8 cellular contexts compared by ENCODE assay signal in the genomic region with DNA sequence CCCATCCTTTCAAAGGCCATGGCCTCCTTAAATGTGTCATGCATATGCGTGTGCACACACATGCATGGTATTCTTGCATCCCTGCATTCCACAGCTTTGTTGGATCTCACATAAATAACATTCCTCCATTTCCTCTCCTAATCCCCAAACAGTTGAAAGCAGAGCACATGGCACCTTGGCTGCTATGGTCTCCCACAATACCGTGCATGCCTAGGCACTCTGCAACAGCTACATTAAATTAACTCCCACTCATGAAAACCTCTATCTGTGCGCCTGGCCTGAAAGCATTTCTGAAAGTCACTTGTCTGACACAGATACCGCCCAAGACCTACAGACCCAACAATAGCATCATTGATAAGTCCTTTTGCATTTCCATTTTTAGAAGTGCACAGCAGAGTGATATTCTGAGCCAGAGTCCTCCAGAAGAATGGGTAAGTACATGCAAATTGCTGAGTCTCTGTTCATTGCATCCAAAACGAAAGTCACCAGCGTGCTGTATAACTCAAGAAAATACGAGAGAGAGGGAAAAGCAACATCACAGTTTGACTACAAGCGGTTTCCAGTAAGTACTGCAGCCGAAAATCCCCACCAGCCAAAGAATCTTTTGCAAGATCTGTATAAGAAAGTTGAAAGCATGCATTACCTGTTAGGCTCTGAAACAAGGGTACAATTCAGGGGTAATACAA. TPM values are rescaled to one million over a fixed set of nuclear protein-coding genes. Genes with fewer than 3 reads are reported as not detected.
DNase-seq lines count a peak whose midpoint lies in the region; ATAC-seq, FAIRE-seq and TF ChIP-seq lines count a peak whose summit lies in the region.

No MANE protein-coding gene starts in this region.

- ATAC-seq in GM19467 (IDR thresholded peaks at IDR 0.05; ENCODE audit: unreplicated experiment) (peak; percentile 56), HG03442 (IDR thresholded peaks at IDR 0.05; ENCODE audit: unreplicated experiment) (peak; percentile 70), HepG2 (no peak)
- ATAC-seq in stimulated activated naive CD8-positive, alpha-beta T cell treated with anti-CD3 and anti-CD28 coated beads, Interleukin-15, Interleukin-2, amounts not matched to agents 100 U/mL and 50 U/mL, for 24 hours: peak; percentile 17

- no peaks in the 10 kb centered on the region for H3K27me3 ChIP-seq in effector memory CD4-positive, alpha-beta T cell (replicated peaks; ENCODE audit: control insufficient read depth, insufficient read depth, low read length, poor library complexity, severe bottlenecking)
- H3K27me3 ChIP-seq in HepG2 (ENCODE audit: control insufficient read depth in 1 of 2, insufficient read depth in 2 of 2, low read length in 2 of 2): peaks cover 12 to 69% of the 10 kb centered on the region in 2 experiments

- POLR2A ChIA-PET in HepG2 (lab: Yijun Ruan, JAX): no interaction called here

- no peaks in the 10 kb centered on the region for H3K9me3 ChIP-seq in effector memory CD4-positive, alpha-beta T cell (ENCODE audit: control insufficient read depth, low read length)
- H3K9me3 ChIP-seq in HepG2 (ENCODE audit: low read length): no peaks in the 10 kb centered on the region

- DNase-seq in effector memory CD4-positive, alpha-beta T cell: no peak
- DNase-seq in stimulated activated naive CD8-positive, alpha-beta T cell treated with anti-CD3 and anti-CD28 coated beads, Interleukin-15, Interleukin-2, amounts not matched to agents 100 U/mL and 50 U/mL, for 24 hours: no peak
- DNase-seq in A172 (ENCODE audit: low spot score): no peak
- no peak for DNase-seq in HepG2 (ENCODE audit: low spot score)
- no peak for DNase-seq in RCC 7860 (ENCODE audit: low spot score)

- no peak for TF ChIP-seq EP300 in HepG2 (IDR thresholded peaks at IDR 0.05; ENCODE audit: low read depth in 2 of 2, low read length in 2 of 2)
- no peak for TF ChIP-seq EP300 in HepG2 (CRISPR knock-in tag; IDR thresholded peaks at IDR 0.05; ENCODE audit: borderline replicate concordance)

- H3K4me1 ChIP-seq in effector memory CD4-positive, alpha-beta T cell (ENCODE audit: control insufficient read depth, insufficient read depth, low read length, poor library complexity, severe bottlenecking): peaks cover 21% of the 10 kb centered on the region
- H3K4me1 ChIP-seq in HepG2 (ENCODE audit: insufficient read depth, low read length): peaks cover 41% of the 10 kb centered on the region

- H2AFZ ChIP-seq in HepG2 (ENCODE audit: low read length): no peak overlapping the region

- peak overlapping the region; percentile 51; the same call in 1 of the 2 replicates for H3K4me3 ChIP-seq in GM08714 (ENCODE audit: low read length)
- H3K4me3 ChIP-seq in effector memory CD4-positive, alpha-beta T cell (ENCODE audit: insufficient read depth, low read depth, low read length, poor library complexity, severe bottlenecking): peak overlapping the region; percentile 5
- no peak overlapping the region for H3K4me3 ChIP-seq in HepG2 (replicated peaks in 1 of 3; ENCODE audit: insufficient read depth in 1 of 3, low read depth in 2 of 3, low read length in 3 of 3)

- no TSS peak for BruUV-seq in HepG2 (replicated peaks; lab: Mats Ljungman, UMichigan)

- CTCF ChIA-PET in HepG2 (lab: Yijun Ruan, JAX; ENCODE audit: low intra/inter-chr PET ratio, low total read pairs): no interaction called here

- H4K20me1 ChIP-seq in HepG2 (ENCODE audit: insufficient read depth, low read length): no peaks in the 10 kb centered on the region

- WGBS in HepG2 (ENCODE audit: low lambda C conversion rate): 47% methylated on average over 9 of the region's 9 CpGs

- TF ChIP-seq CTCF in HepG2 (CRISPR knock-in tag; IDR thresholded peaks at IDR 0.05): no peak

- H3K27ac ChIP-seq in effector memory CD4-positive, alpha-beta T cell (ENCODE audit: insufficient read depth, low read length, poor library complexity, severe bottlenecking): no peak overlapping the region
- H3K27ac ChIP-seq in HepG2 (ENCODE audit: extremely low read length, insufficient read depth, low read length): no peak overlapping the region

- H3K4me2 ChIP-seq in HepG2 (ENCODE audit: low read depth, low read length): no peak overlapping the region

- H3K79me2 ChIP-seq in HepG2 (ENCODE audit: insufficient read depth, low read length): no peaks in the 10 kb centered on the region

- in situ Hi-C loops in HepG2 (cut with HindIII; ENCODE audit: extremely low pct_ligation_motif_present, low pct_unique_long_range_greater_than_20kb): no loop called here

- no peaks in the 10 kb centered on the region for H3K36me3 ChIP-seq in effector memory CD4-positive, alpha-beta T cell (ENCODE audit: control insufficient read depth, insufficient read depth, low read length)
- no peaks in the 10 kb centered on the region; a peak in 1 of 5 replicates for H3K36me3 ChIP-seq in HepG2 (replicated peaks in 1 of 2; ENCODE audit: control insufficient read depth in 1 of 2, insufficient read depth in 2 of 2, low read length in 2 of 2)

- TF ChIP-seq RAD21 in HepG2 (CRISPR knock-in tag; IDR thresholded peaks at IDR 0.05): no peak

- intact Hi-C loops in HepG2 (cut with micrococcal nuclease; ENCODE audit: unreplicated experiment): no loop called here

- TF ChIP-seq POLR2A in HepG2 (IDR thresholded peaks at IDR 0.05; ENCODE audit: insufficient read depth in 1 of 2, low read depth in 2 of 2, low read length in 2 of 2): no peak

- FAIRE-seq in HepG2 (lab: Jason Lieb, UNC) (no peak), RCC 7860 (lab: Jason Lieb, UNC) (no peak)

- H3K9ac ChIP-seq in HepG2 (ENCODE audit: insufficient read depth, low read depth, low read length): no peak overlapping the region

RNA-seq across cellular contexts. Expression of gene ASB2, which starts 0.4 kb away (rescaled TPM):
- not detected in 2 replicates for total RNA-seq in A172 (2014; rRNA removed; shearing (Covaris generic))
- total RNA-seq in HepG2 (2016; rRNA removed; fragmentation: Illumina TruSeq; extraction: Trizol): 0.46 and 0.82 TPM in 2 replicates
- total RNA-seq in HepG2 (2016; cell fraction: cytosol; rRNA removed; fragmentation: Illumina TruSeq; extraction: Trizol; ENCODE audit: low read depth): 0.26 and 0.40 TPM in 2 replicates
- 0.62 and 0.93 TPM in 2 replicates for total RNA-seq in HepG2 (2016; cell fraction: insoluble cytoplasmic fraction; rRNA removed; fragmentation: Illumina TruSeq; extraction: Trizol)
- 0.37 and 0.83 TPM in 2 replicates for total RNA-seq in HepG2 (2016; cell fraction: membrane; rRNA removed; fragmentation: Illumina TruSeq; extraction: Trizol)
- 1.1 and 1.3 TPM in 2 replicates for total RNA-seq in HepG2 (2016; cell fraction: nucleus; rRNA removed; fragmentation: Illumina TruSeq; extraction: Trizol)
- polyA plus RNA-seq in HepG2 (2011; rRNA removed): 4.1 and 4.5 TPM in 2 replicates
- polyA plus RNA-seq in HepG2 (2011; cell fraction: cytosol; rRNA removed): 4.5 and 6.1 TPM in 2 replicates
- 9.6 and 13.9 TPM in 2 replicates for polyA plus RNA-seq in HepG2 (2011; cell fraction: nucleus; rRNA removed)
- polyA plus RNA-seq in HepG2 (2012): 0.48 and 0.80 TPM in 2 replicates
- polyA plus RNA-seq in HepG2 (2016; cell fraction: cytosol; fragmentation: Illumina TruSeq; extraction: Trizol; ENCODE audit: low read depth): 0.21 and 0.37 TPM in 2 replicates
- polyA plus RNA-seq in HepG2 (2016; cell fraction: insoluble cytoplasmic fraction; fragmentation: Illumina TruSeq; extraction: Trizol; ENCODE audit: low read depth): 0.58 and 0.71 TPM in 2 replicates
- 0.35 and 0.43 TPM in 2 replicates for polyA plus RNA-seq in HepG2 (2016; cell fraction: membrane; fragmentation: Illumina TruSeq; extraction: Trizol; ENCODE audit: low read depth)
- polyA plus RNA-seq in HepG2 (2016; cell fraction: nucleus; fragmentation: Illumina TruSeq; extraction: Trizol; ENCODE audit: insufficient read depth, low read depth): 1.0 and 1.6 TPM in 2 replicates
- polyA minus RNA-seq in HepG2 (2011; rRNA and poly(A)+ RNA removed; ENCODE audit: low replicate concordance): 14.4 TPM in 1 of 2 replicates, not detected in the other
- 3.1 and 3.4 TPM in 2 replicates for polyA minus RNA-seq in HepG2 (2011; cell fraction: cytosol; rRNA and poly(A)+ RNA removed)
- 3.7 and 6.6 TPM in 2 replicates for polyA minus RNA-seq in HepG2 (2011; cell fraction: nucleus; rRNA and poly(A)+ RNA removed)

RNA-seq across cellular contexts. Expression of gene CCDC197, which starts 21.2 kb away (rescaled TPM):
- total RNA-seq in A172 (2014; rRNA removed; shearing (Covaris generic)): not detected in 2 replicates
- total RNA-seq in HepG2 (2016; rRNA removed; fragmentation: Illumina TruSeq; extraction: Trizol): 0.11 TPM in 1 of 2 replicates, not detected in the other
- not detected in 2 replicates for total RNA-seq in HepG2 (2016; cell fraction: cytosol; rRNA removed; fragmentation: Illumina TruSeq; extraction: Trizol; ENCODE audit: low read depth)
- not detected in 2 replicates for total RNA-seq in HepG2 (2016; cell fraction: insoluble cytoplasmic fraction; rRNA removed; fragmentation: Illumina TruSeq; extraction: Trizol)
- total RNA-seq in HepG2 (2016; cell fraction: membrane; rRNA removed; fragmentation: Illumina TruSeq; extraction: Trizol): not detected in 2 replicates
- total RNA-seq in HepG2 (2016; cell fraction: nucleus; rRNA removed; fragmentation: Illumina TruSeq; extraction: Trizol): not detected in 2 replicates
- polyA plus RNA-seq in HepG2 (2011; rRNA removed): 0.13 TPM in 1 of 2 replicates, not detected in the other
- not detected in 2 replicates for polyA plus RNA-seq in HepG2 (2011; cell fraction: cytosol; rRNA removed)
- 0.17 TPM in 1 of 2 replicates, not detected in the other for polyA plus RNA-seq in HepG2 (2011; cell fraction: nucleus; rRNA removed)
- polyA plus RNA-seq in HepG2 (2012): 0.11 TPM in 1 of 2 replicates, not detected in the other
- polyA plus RNA-seq in HepG2 (2016; cell fraction: cytosol; fragmentation: Illumina TruSeq; extraction: Trizol; ENCODE audit: low read depth): not detected in 2 replicates
- not detected in 2 replicates for polyA plus RNA-seq in HepG2 (2016; cell fraction: insoluble cytoplasmic fraction; fragmentation: Illumina TruSeq; extraction: Trizol; ENCODE audit: low read depth)
- polyA plus RNA-seq in HepG2 (2016; cell fraction: membrane; fragmentation: Illumina TruSeq; extraction: Trizol; ENCODE audit: low read depth): 0.16 TPM in 1 of 2 replicates, not detected in the other
- 0.33 TPM in 1 of 2 replicates, not detected in the other for polyA plus RNA-seq in HepG2 (2016; cell fraction: nucleus; fragmentation: Illumina TruSeq; extraction: Trizol; ENCODE audit: insufficient read depth, low read depth)
- polyA minus RNA-seq in HepG2 (2011; rRNA and poly(A)+ RNA removed; ENCODE audit: low replicate concordance): 0.20 TPM in 1 of 2 replicates, not detected in the other
- not detected in 2 replicates for polyA minus RNA-seq in HepG2 (2011; cell fraction: cytosol; rRNA and poly(A)+ RNA removed)
- not detected in 2 replicates for polyA minus RNA-seq in HepG2 (2011; cell fraction: nucleus; rRNA and poly(A)+ RNA removed)

RNA-seq across cellular contexts. Expression of gene FAM181A, which starts 48.8 kb away (rescaled TPM):
- not detected in 2 replicates for total RNA-seq in A172 (2014; rRNA removed; shearing (Covaris generic))
- total RNA-seq in HepG2 (2016; rRNA removed; fragmentation: Illumina TruSeq; extraction: Trizol): 1.1 and 1.5 TPM in 2 replicates
- total RNA-seq in HepG2 (2016; cell fraction: cytosol; rRNA removed; fragmentation: Illumina TruSeq; extraction: Trizol; ENCODE audit: low read depth): 0.18 and 0.51 TPM in 2 replicates
- 0.95 and 1.2 TPM in 2 replicates for total RNA-seq in HepG2 (2016; cell fraction: insoluble cytoplasmic fraction; rRNA removed; fragmentation: Illumina TruSeq; extraction: Trizol)
- 1.1 and 1.4 TPM in 2 replicates for total RNA-seq in HepG2 (2016; cell fraction: membrane; rRNA removed; fragmentation: Illumina TruSeq; extraction: Trizol)
- total RNA-seq in HepG2 (2016; cell fraction: nucleus; rRNA removed; fragmentation: Illumina TruSeq; extraction: Trizol): 0.38 and 1.1 TPM in 2 replicates
- polyA plus RNA-seq in HepG2 (2011; rRNA removed): 0.80 and 1.1 TPM in 2 replicates
- 0.47 and 0.89 TPM in 2 replicates for polyA plus RNA-seq in HepG2 (2011; cell fraction: cytosol; rRNA removed)
- polyA plus RNA-seq in HepG2 (2011; cell fraction: nucleus; rRNA removed): 0.45 and 0.61 TPM in 2 replicates
- polyA plus RNA-seq in HepG2 (2012): 0.69 and 0.97 TPM in 2 replicates
- polyA plus RNA-seq in HepG2 (2016; cell fraction: cytosol; fragmentation: Illumina TruSeq; extraction: Trizol; ENCODE audit: low read depth): 0.54 and 0.60 TPM in 2 replicates
- 1.4 and 1.8 TPM in 2 replicates for polyA plus RNA-seq in HepG2 (2016; cell fraction: insoluble cytoplasmic fraction; fragmentation: Illumina TruSeq; extraction: Trizol; ENCODE audit: low read depth)
- polyA plus RNA-seq in HepG2 (2016; cell fraction: membrane; fragmentation: Illumina TruSeq; extraction: Trizol; ENCODE audit: low read depth): 0.57 and 0.84 TPM in 2 replicates
- 1.6 and 2.1 TPM in 2 replicates for polyA plus RNA-seq in HepG2 (2016; cell fraction: nucleus; fragmentation: Illumina TruSeq; extraction: Trizol; ENCODE audit: insufficient read depth, low read depth)
- polyA minus RNA-seq in HepG2 (2011; rRNA and poly(A)+ RNA removed; ENCODE audit: low replicate concordance): 1.6 TPM in 1 of 2 replicates, not detected in the other
- not detected in 2 replicates for polyA minus RNA-seq in HepG2 (2011; cell fraction: cytosol; rRNA and poly(A)+ RNA removed)
- not detected in 2 replicates for polyA minus RNA-seq in HepG2 (2011; cell fraction: nucleus; rRNA and poly(A)+ RNA removed)

RNA-seq across cellular contexts. Expression of gene OTUB2, which starts 50.2 kb away (rescaled TPM):
- total RNA-seq in A172 (2014; rRNA removed; shearing (Covaris generic)): 0.53 and 1.2 TPM in 2 replicates
- total RNA-seq in HepG2 (2016; rRNA removed; fragmentation: Illumina TruSeq; extraction: Trizol): 2.2 and 2.4 TPM in 2 replicates
- 0.30 and 0.44 TPM in 2 replicates for total RNA-seq in HepG2 (2016; cell fraction: cytosol; rRNA removed; fragmentation: Illumina TruSeq; extraction: Trizol; ENCODE audit: low read depth)
- total RNA-seq in HepG2 (2016; cell fraction: insoluble cytoplasmic fraction; rRNA removed; fragmentation: Illumina TruSeq; extraction: Trizol): 1.8 and 1.9 TPM in 2 replicates
- total RNA-seq in HepG2 (2016; cell fraction: membrane; rRNA removed; fragmentation: Illumina TruSeq; extraction: Trizol): 1.2 and 1.4 TPM in 2 replicates
- 2.6 and 3.1 TPM in 2 replicates for total RNA-seq in HepG2 (2016; cell fraction: nucleus; rRNA removed; fragmentation: Illumina TruSeq; extraction: Trizol)
- polyA plus RNA-seq in HepG2 (2011; rRNA removed): 2.4 and 3.0 TPM in 2 replicates
- polyA plus RNA-seq in HepG2 (2011; cell fraction: cytosol; rRNA removed): 2.3 and 2.6 TPM in 2 replicates
- 3.9 and 4.1 TPM in 2 replicates for polyA plus RNA-seq in HepG2 (2011; cell fraction: nucleus; rRNA removed)
- 1.4 and 1.9 TPM in 2 replicates for polyA plus RNA-seq in HepG2 (2012)
- polyA plus RNA-seq in HepG2 (2016; cell fraction: cytosol; fragmentation: Illumina TruSeq; extraction: Trizol; ENCODE audit: low read depth): 0.21 and 0.70 TPM in 2 replicates
- polyA plus RNA-seq in HepG2 (2016; cell fraction: insoluble cytoplasmic fraction; fragmentation: Illumina TruSeq; extraction: Trizol; ENCODE audit: low read depth): 2.0 and 2.3 TPM in 2 replicates
- polyA plus RNA-seq in HepG2 (2016; cell fraction: membrane; fragmentation: Illumina TruSeq; extraction: Trizol; ENCODE audit: low read depth): 0.58 and 1.0 TPM in 2 replicates
- polyA plus RNA-seq in HepG2 (2016; cell fraction: nucleus; fragmentation: Illumina TruSeq; extraction: Trizol; ENCODE audit: insufficient read depth, low read depth): 2.1 and 2.3 TPM in 2 replicates
- 0.49 and 8.2 TPM in 2 replicates for polyA minus RNA-seq in HepG2 (2011; rRNA and poly(A)+ RNA removed; ENCODE audit: low replicate concordance)
- polyA minus RNA-seq in HepG2 (2011; cell fraction: cytosol; rRNA and poly(A)+ RNA removed): 3.3 and 4.7 TPM in 2 replicates
- 10.0 and 11.3 TPM in 2 replicates for polyA minus RNA-seq in HepG2 (2011; cell fraction: nucleus; rRNA and poly(A)+ RNA removed)

Comparison
In these comparisons a context has a peak if more than half of its experiments do, and no peak if none do; other contexts are left out.
1. H3K4me3 ChIP-seq: peak in GM08714 (single experiment) and effector memory CD4-positive, alpha-beta T cell (single experiment); none in HepG2 (0 of 3).